ENCODE assay signal across 8 cellular contexts in the genomic region with DNA sequence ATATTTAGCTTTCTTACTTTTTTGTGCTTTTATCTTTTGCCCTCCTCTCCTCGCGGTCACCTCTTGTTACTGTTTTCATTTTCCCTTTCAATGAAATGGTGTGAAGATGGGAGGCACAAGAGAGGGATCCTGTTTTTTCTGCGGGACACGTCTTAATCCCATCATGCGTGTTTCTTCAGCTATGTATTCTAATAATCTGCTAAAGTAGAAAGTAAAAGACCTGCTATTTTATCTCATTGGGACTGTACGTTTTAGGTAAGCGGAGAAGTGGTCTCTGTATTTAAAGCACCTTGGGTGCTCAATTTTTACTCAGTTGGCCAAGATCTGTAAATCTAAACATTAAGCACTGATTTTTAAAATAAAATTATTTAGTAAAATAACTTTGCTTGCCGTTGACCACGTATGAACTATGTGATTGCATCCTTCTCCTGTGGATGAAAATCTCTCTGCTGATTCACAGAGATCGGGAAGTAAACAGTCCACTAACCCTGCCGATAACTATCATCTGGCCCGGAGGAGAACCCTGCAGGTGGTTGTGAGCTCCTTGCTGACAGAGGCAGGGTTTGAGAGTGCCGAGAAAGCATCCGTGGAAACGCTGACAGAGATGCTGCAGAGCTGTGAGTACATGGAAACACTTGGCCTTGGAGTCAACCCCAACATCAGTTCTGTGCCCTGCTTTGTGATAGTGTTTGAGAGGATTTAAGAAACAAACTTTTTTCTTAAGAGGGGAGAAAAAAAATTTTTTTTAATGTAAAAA. TPM values are rescaled to one million over a fixed set of nuclear protein-coding genes. Genes with fewer than 3 reads are reported as not detected.
DNase-seq lines count a peak whose midpoint lies in the region; ATAC-seq lines count a peak whose summit lies in the region.

No MANE protein-coding gene starts in this region.

- peak; percentile 19 for DNase-seq in DMS53 (lab: John Stamatoyannopoulos, UW)
- DNase-seq in DMS53 treated with DMSO at 0.1 percent for 48 hours (lab: John Stamatoyannopoulos, UW; ENCODE audit: unreplicated experiment) = no peak
- DNase-seq in activated CD4-positive, alpha-beta memory T cell treated with anti-CD3 and anti-CD28 coated beads for 36 hours = peak; percentile 51
- DNase-seq in stimulated activated effector memory CD8-positive, alpha-beta T cell treated with anti-CD3 and anti-CD28 coated beads, Interleukin-12 subunit alpha, Interleukin-12 subunit beta, amount 100 ng/mL, for 72 hours (ENCODE audit: low spot score in 2 of 2) = no peak
- DNase-seq in AG08395 (ENCODE audit: low spot score) = no peak
- no peak for DNase-seq in NOMO-1 (lab: John Stamatoyannopoulos, UW; ENCODE audit: unreplicated experiment in 2 of 2)

- H3K4me3 ChIP-seq in iPS-15b (ENCODE audit: low read depth, low read length) = peak overlapping the region; percentile 92

- no peaks in the 10 kb centered on the region for H3K27me3 Mint-ChIP-seq in activated CD4-positive, alpha-beta memory T cell treated with anti-CD3 and anti-CD28 coated beads for 36 hours

- ATAC-seq in stimulated activated effector memory CD8-positive, alpha-beta T cell treated with anti-CD3 and anti-CD28 coated beads, Interleukin-12 subunit alpha, Interleukin-12 subunit beta, amount 100 ng/mL, for 72 hours = no peak
- ATAC-seq in GM21390 (IDR thresholded peaks at IDR 0.05; ENCODE audit: unreplicated experiment) = no peak

- H3K4me1 ChIP-seq in iPS-15b (ENCODE audit: control insufficient read depth, insufficient read depth, low read length) = peaks cover 2% of the 10 kb centered on the region

- POLR2A ChIA-PET in activated CD4-positive, alpha-beta memory T cell treated with anti-CD3 and anti-CD28 coated beads for 36 hours (lab: Charles Lee) = interaction anchor here (0.6 to 2.9 kb wide), 11 partner anchors 9 to 264 kb away, joined by 3 to 18 read pairs (median 4); a partner anchor contains a TSS

- peaks cover 62% of the 10 kb centered on the region for H3K4me1 Mint-ChIP-seq in activated CD4-positive, alpha-beta memory T cell treated with anti-CD3 and anti-CD28 coated beads for 36 hours (ENCODE audit: low read depth)
- peaks cover 47% of the 10 kb centered on the region for H3K4me1 Mint-ChIP-seq in stimulated activated effector memory CD8-positive, alpha-beta T cell treated with anti-CD3 and anti-CD28 coated beads, Interleukin-12 subunit alpha, Interleukin-12 subunit beta, amount 100 ng/mL, for 72 hours

- H3K27ac Mint-ChIP-seq in activated CD4-positive, alpha-beta memory T cell treated with anti-CD3 and anti-CD28 coated beads for 36 hours = peak overlapping the region; percentile 99
- H3K27ac Mint-ChIP-seq in stimulated activated effector memory CD8-positive, alpha-beta T cell treated with anti-CD3 and anti-CD28 coated beads, Interleukin-12 subunit alpha, Interleukin-12 subunit beta, amount 100 ng/mL, for 72 hours = peak overlapping the region; percentile 96

- intact Hi-C loops in activated CD4-positive, alpha-beta memory T cell treated with anti-CD3 and anti-CD28 coated beads for 36 hours (cut with micrococcal nuclease) = loop anchor here (1.0 to 2.0 kb wide), 3 partner anchors 48 to 316 kb away; a partner anchor contains a TSS

- H3K36me3 ChIP-seq in iPS-15b (ENCODE audit: control insufficient read depth, insufficient read depth, low read length) = peaks cover 4% of the 10 kb centered on the region

- H3K36me3 Mint-ChIP-seq in activated CD4-positive, alpha-beta memory T cell treated with anti-CD3 and anti-CD28 coated beads for 36 hours = peaks cover 22% of the 10 kb centered on the region
- H3K36me3 Mint-ChIP-seq in stimulated activated effector memory CD8-positive, alpha-beta T cell treated with anti-CD3 and anti-CD28 coated beads, Interleukin-12 subunit alpha, Interleukin-12 subunit beta, amount 100 ng/mL, for 72 hours = peaks cover 67% of the 10 kb centered on the region

- H3K9me3 Mint-ChIP-seq in activated CD4-positive, alpha-beta memory T cell treated with anti-CD3 and anti-CD28 coated beads for 36 hours = no peaks in the 10 kb centered on the region
- H3K9me3 Mint-ChIP-seq in stimulated activated effector memory CD8-positive, alpha-beta T cell treated with anti-CD3 and anti-CD28 coated beads, Interleukin-12 subunit alpha, Interleukin-12 subunit beta, amount 100 ng/mL, for 72 hours = no peaks in the 10 kb centered on the region

- peaks cover 34% of the 10 kb centered on the region for H3K27me3 ChIP-seq in iPS-15b (ENCODE audit: control insufficient read depth, insufficient read depth, low read length)

- CTCF ChIA-PET in activated CD4-positive, alpha-beta memory T cell treated with anti-CD3 and anti-CD28 coated beads for 36 hours (lab: Charles Lee) = interaction anchor here (0.9 to 18.3 kb wide), 11 partner anchors 9 to 317 kb away, joined by 3 to 470 read pairs (median 15); a partner anchor contains a TSS

- H3K4me3 Mint-ChIP-seq in activated CD4-positive, alpha-beta memory T cell treated with anti-CD3 and anti-CD28 coated beads for 36 hours = peak overlapping the region; percentile 97
- peak overlapping the region; percentile 91 for H3K4me3 Mint-ChIP-seq in stimulated activated effector memory CD8-positive, alpha-beta T cell treated with anti-CD3 and anti-CD28 coated beads, Interleukin-12 subunit alpha, Interleukin-12 subunit beta, amount 100 ng/mL, for 72 hours

- H3K9ac ChIP-seq in iPS-15b (ENCODE audit: low read depth, low read length) = peak overlapping the region; percentile 55

- no peaks in the 10 kb centered on the region for H3K9me3 ChIP-seq in iPS-15b (ENCODE audit: control insufficient read depth, insufficient read depth, low read length)

RNA-seq across cellular contexts. Expression of a gene that starts 0.8 kb away (rescaled TPM):
- 10 to 100 TPM; 57.7 to 58.7 TPM for total RNA-seq in activated CD4-positive, alpha-beta memory T cell treated with anti-CD3 and anti-CD28 coated beads for 36 hours

Comparison
In these comparisons a context has a peak if more than half of its experiments do, and no peak if none do; other contexts are left out.
1. DNase-seq: peak in DMS53 (single experiment) and activated CD4-positive, alpha-beta memory T cell treated with anti-CD3 and anti-CD28 coated beads for 36 hours (single experiment); none in DMS53 treated with DMSO at 0.1 percent for 48 hours (single experiment), stimulated activated effector memory CD8-positive, alpha-beta T cell treated with anti-CD3 and anti-CD28 coated beads, Interleukin-12 subunit alpha, Interleukin-12 subunit beta, amount 100 ng/mL, for 72 hours (0 of 2), AG08395 (single experiment) and NOMO-1 (0 of 2).